17 cellular contexts compared by ENCODE assay signal in genomic region chr1:25257176-25257575, GRCh38. TPM values are rescaled to one million over a fixed set of nuclear protein-coding genes. Genes with fewer than 3 reads are reported as not detected.
"Had no signal": no experiment of that assay in that cellular context is flagged by ENCODE, and none has a peak within 500 bp of the region (broad histone marks: within the 10 kb centered on the region; RNA-seq: fewer than 3 reads in every experiment).

No MANE protein-coding gene starts in this region.

- DNase-seq: activated CD4-positive, alpha-beta T cell treated with anti-CD3 and anti-CD28 coated beads, Interleukin-2, amount 10 ng/mL, durations not matched to agents 24 days and 14 days; activated CD4-positive, CD25-positive, alpha-beta regulatory T cell; activated CD8-positive, alpha-beta memory T cell treated with anti-CD3 and anti-CD28 coated beads for 24 hours; activated gamma-delta T cell treated with Interleukin-2 at 50 U/mL for 16 hours; activated naive CD8-positive, alpha-beta T cell treated with anti-CD3 and anti-CD28 coated beads for 36 hours; dermis blood vessel endothelial cell; effector memory CD8-positive, alpha-beta T cell; hypothalamus; mesenchymal stem cell; right cardiac atrium; upper lobe of left lung had no signal

- H3K36me3 ChIP-seq: upper lobe of left lung had no signal

- H3K27ac ChIP-seq: upper lobe of left lung had no signal

- H3K4me3 ChIP-seq: smooth muscle cell, upper lobe of left lung had no signal

- H3K9me3 ChIP-seq: upper lobe of left lung had no signal

RNA-seq across cellular contexts. Expression of gene RHD, which starts 15.1 kb away (rescaled TPM):
- total RNA-seq: activated CD4-positive, alpha-beta T cell treated with anti-CD3 and anti-CD28 coated beads, Interleukin-2, amount 10 ng/mL, durations not matched to agents 24 days and 14 days; activated naive CD8-positive, alpha-beta T cell treated with anti-CD3 and anti-CD28 coated beads for 36 hours; bronchial epithelial cell; glomerular endothelial cell; kidney epithelial cell; natural killer cell treated with Interleukin-12 subunit alpha and Interleukin-12 subunit beta and Interleukin-15 and Interleukin-18, amount 100 ng/mL, for 72 hours; progenitor cell of endocrine pancreas; smooth muscle cell had no signal
